In the genomic region with DNA sequence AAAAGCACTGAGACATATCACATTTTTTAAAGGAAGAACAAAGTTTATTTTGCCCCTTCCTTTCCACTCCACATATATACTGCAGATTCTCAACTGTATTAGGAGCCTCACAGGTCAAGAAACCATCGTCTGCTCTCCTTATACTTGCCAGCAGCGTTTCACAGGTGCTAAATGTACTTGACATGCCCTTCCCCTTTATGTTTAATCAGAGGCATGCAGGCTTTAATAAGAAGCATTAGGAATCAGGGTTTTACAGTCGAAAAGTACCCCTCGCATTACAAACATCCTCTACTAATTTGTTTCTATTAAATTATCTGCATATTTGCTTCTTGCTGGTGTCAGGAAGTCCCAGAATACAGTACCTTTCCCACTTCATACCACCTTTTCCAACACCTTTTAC, we compare ENCODE assay signal across 17 cellular contexts. TPM values are rescaled to one million over a fixed set of nuclear protein-coding genes. Genes with fewer than 3 reads are reported as not detected.
DNase-seq lines count a peak whose midpoint lies in the region; ATAC-seq and TF ChIP-seq lines count a peak whose summit lies in the region.
"Had no signal": no experiment of that assay in that cellular context is flagged by ENCODE, and none has a peak within 500 bp of the region (broad histone marks: within the 10 kb centered on the region; RNA-seq: fewer than 3 reads in every experiment).

No MANE protein-coding gene starts in this region.

- no peaks in the 10 kb centered on the region for H3K36me3 Mint-ChIP-seq in WTC11

- CTCF ChIA-PET in WTC11 (lab: Charles Lee): interaction anchor here (1.3 kb wide), 1 partner anchor 145 kb away, joined by 3 read pairs; no protein-coding TSS in a partner anchor

- peaks cover 3% of the 10 kb centered on the region; the same call in 1 of the 2 replicates for H3K9me3 Mint-ChIP-seq in WTC11

- POLR2A ChIA-PET in WTC11 (lab: Charles Lee): no interaction called here

- H3K4me3 Mint-ChIP-seq in WTC11: no peak overlapping the region
- H3K4me3 Mint-ChIP-seq: activated CD4-positive, alpha-beta T cell treated with anti-CD3 and anti-CD28 coated beads for 36 hours; B cell had no signal

- no peak for TF ChIP-seq CTCF in WTC11 (IDR thresholded peaks at IDR 0.05)

- DNase-seq in NCI-H1417 (lab: John Stamatoyannopoulos, UW): peak in 2 of 3 experiments; percentile 29 to 74
- no peak for DNase-seq in WTC11 (ENCODE audit: low spot score)
- DNase-seq in medulla oblongata (ENCODE audit: extremely low spot score): peak; percentile 24
- DNase-seq in substantia nigra (lab: John Stamatoyannopoulos, UW): no peak
- DNase-seq in stimulated activated naive CD8-positive, alpha-beta T cell treated with anti-CD3 and anti-CD28 coated beads, Interleukin-15, Interleukin-2, amounts not matched to agents 100 U/mL and 50 U/mL, for 24 hours: no peak
- no peak for DNase-seq in activated CD4-positive, CD25-positive, alpha-beta regulatory T cell treated with anti-CD3 and anti-CD28 coated beads, Interleukin-2, amount 50 U/mL, for 72 hours
- DNase-seq: activated CD4-positive, alpha-beta T cell treated with anti-CD3 and anti-CD28 coated beads for 36 hours; activated naive CD4-positive, alpha-beta T cell; esophagus squamous epithelium; kidney; T1000; testis had no signal

- no peak for ATAC-seq in WTC11
- ATAC-seq in HG02798 (IDR thresholded peaks at IDR 0.05; ENCODE audit: poor library complexity, unreplicated experiment): no peak
- ATAC-seq in stimulated activated naive CD8-positive, alpha-beta T cell treated with anti-CD3 and anti-CD28 coated beads, Interleukin-15, Interleukin-2, amounts not matched to agents 100 U/mL and 50 U/mL, for 24 hours: no peak
- ATAC-seq: activated CD4-positive, alpha-beta T cell treated with anti-CD3 and anti-CD28 coated beads for 36 hours; heart right ventricle; HepG2 had no signal

- peak overlapping the region; percentile 72; the same call in 1 of the 2 replicates for H3K27ac Mint-ChIP-seq in WTC11
- H3K27ac Mint-ChIP-seq: activated CD4-positive, alpha-beta T cell treated with anti-CD3 and anti-CD28 coated beads for 36 hours; B cell had no signal

- peaks cover 28% of the 10 kb centered on the region for H3K4me1 Mint-ChIP-seq in WTC11

- H3K27me3 Mint-ChIP-seq in WTC11 (ENCODE audit: low read depth): no peaks in the 10 kb centered on the region
- H3K27me3 Mint-ChIP-seq: B cell had no signal

- H3K27ac ChIP-seq in substantia nigra (ENCODE audit: low read depth, low read length, poor library complexity, severe bottlenecking): peak overlapping the region; percentile 74
- H3K27ac ChIP-seq: esophagus squamous epithelium, SJCRH30, testis had no signal

TF ChIP-seq in WTC11, 78 proteins besides CTCF, POLR2A, EP300 and RAD21:
- no peak for TF ChIP-seq ATF1 (CRISPR knock-in tag; IDR thresholded peaks at IDR 0.05)
- TF ChIP-seq ARID4B (CRISPR knock-in tag; IDR thresholded peaks at IDR 0.05; ENCODE audit: borderline replicate concordance): no peak
- no peak for TF ChIP-seq ZNF396 (CRISPR knock-in tag; IDR thresholded peaks at IDR 0.05; ENCODE audit: borderline replicate concordance)
- TF ChIP-seq NR3C1 (CRISPR knock-in tag; conservative IDR thresholded peaks at IDR 0.05; ENCODE audit: low read depth): no peak
- no peak for TF ChIP-seq ZNF121 (CRISPR knock-in tag; IDR thresholded peaks at IDR 0.05)
- no peak for TF ChIP-seq ZNF416 (CRISPR knock-in tag; IDR thresholded peaks at IDR 0.05)
- no peak for TF ChIP-seq ERG (CRISPR knock-in tag; IDR thresholded peaks at IDR 0.05)
- no peak for TF ChIP-seq TEAD1 (CRISPR knock-in tag; IDR thresholded peaks at IDR 0.05)

RNA-seq across cellular contexts. Expression of gene RAP2A, which starts 3.7 kb away (rescaled TPM):
- total RNA-seq in WTC11 (2021): 34.8 to 39.0 TPM (median 35.1 TPM) in 3 replicates

Comparison
In these comparisons a context has a peak if more than half of its experiments do, and no peak if none do; other contexts are left out.
1. DNase-seq: peak in NCI-H1417 (2 of 3) and medulla oblongata (single experiment); none in WTC11 (single experiment), substantia nigra (0 of 49), stimulated activated naive CD8-positive, alpha-beta T cell treated with anti-CD3 and anti-CD28 coated beads, Interleukin-15, Interleukin-2, amounts not matched to agents 100 U/mL and 50 U/mL, for 24 hours (single experiment) and activated CD4-positive, CD25-positive, alpha-beta regulatory T cell treated with anti-CD3 and anti-CD28 coated beads, Interleukin-2, amount 50 U/mL, for 72 hours (single experiment).